ENCODE assay signal across 25 cellular contexts in genomic region chr20:19269737-19270325, GRCh38. TPM values are rescaled to one million over a fixed set of nuclear protein-coding genes. Genes with fewer than 3 reads are reported as not detected.
A peak's percentile ranks its signal among the peaks of the same experiment; 100 is the strongest.
DNase-seq lines count a peak whose midpoint lies in the region; ATAC-seq, FAIRE-seq and TF ChIP-seq lines count a peak whose summit lies in the region.
"Had no signal": no experiment of that assay in that cellular context is flagged by ENCODE, and none has a peak within 500 bp of the region (broad histone marks: within the 10 kb centered on the region; RNA-seq: fewer than 3 reads in every experiment).

No MANE protein-coding gene starts in this region.

- H3K9ac ChIP-seq in HepG2 (ENCODE audit: insufficient read depth, low read depth, low read length) (no peak overlapping the region), astrocyte (ENCODE audit: low read length) (no peak overlapping the region), neural progenitor cell (no peak overlapping the region)

- H3K27ac Mint-ChIP-seq in astrocyte (ENCODE audit: unreplicated experiment), result no peak overlapping the region
- no peak overlapping the region for H3K27ac Mint-ChIP-seq in neural progenitor cell
- no peak overlapping the region for H3K27ac Mint-ChIP-seq in WTC11
- H3K27ac Mint-ChIP-seq: activated CD8-positive, alpha-beta T cell treated with anti-CD3 and anti-CD28 coated beads, Interleukin-2, amount 10 ng/mL, durations not matched to agents 7 days and 5 days; activated T-cell treated with anti-CD3 and anti-CD28 coated beads, Interleukin-2, amount 50 U/mL, for 24 hours; naive thymus-derived CD4-positive, alpha-beta T cell; stimulated activated naive CD8-positive, alpha-beta T cell treated with anti-CD3 and anti-CD28 coated beads, Interleukin-15, amount 100 ng/mL, for 72 hours had no signal

- H3K79me2 ChIP-seq in HepG2 (ENCODE audit: insufficient read depth, low read length), result no peaks in the 10 kb centered on the region
- H3K79me2 ChIP-seq in astrocyte (ENCODE audit: insufficient read depth, low read length), result no peaks in the 10 kb centered on the region
- no peaks in the 10 kb centered on the region for H3K79me2 ChIP-seq in neural progenitor cell (ENCODE audit: low read depth)

- no peak overlapping the region for H3K4me3 ChIP-seq in HepG2 (replicated peaks in 1 of 3; ENCODE audit: insufficient read depth in 1 of 3, low read depth in 2 of 3, low read length in 3 of 3)
- H3K4me3 ChIP-seq in right lobe of liver, result no peak overlapping the region
- H3K4me3 ChIP-seq in astrocyte (ENCODE audit: insufficient read depth, low read depth, low read length), result no peak overlapping the region
- H3K4me3 ChIP-seq in neural progenitor cell, result no peak overlapping the region
- H3K4me3 ChIP-seq in tibial artery, result no peak overlapping the region
- H3K4me3 ChIP-seq: A549, ovary, right atrium auricular region, transverse colon had no signal

- FAIRE-seq in HepG2 (lab: Jason Lieb, UNC) (no peak), astrocyte (lab: Jason Lieb, UNC) (peak; percentile 37)
- FAIRE-seq: A549, G401.6, TTC549 had no signal

- 12% methylated on average over 8 of the region's 8 CpGs for WGBS in HepG2 (ENCODE audit: low lambda C conversion rate)
- 46% methylated on average over 7 of the region's 8 CpGs for WGBS in right lobe of liver (ENCODE audit: insufficient coverage, low coverage, low lambda C conversion rate, missing lambda C conversion rate)

- DNase-seq in HepG2 (ENCODE audit: low spot score) (no peak), right lobe of liver (no peak), astrocyte (ENCODE audit: low read depth) (peak; percentile 3), fibroblast of peridontal ligament (ENCODE audit: extremely low read depth) (peak; percentile 85), HUDEP-2 (lab: John Stamatoyannopoulos, UW; ENCODE audit: unreplicated experiment in 76 of 76) (no peak), neural progenitor cell (ENCODE audit: low spot score) (no peak), WTC11 (ENCODE audit: low spot score) (no peak), tibial artery (no peak)
- DNase-seq: activated CD4-positive, alpha-beta T cell treated with anti-CD3 and anti-CD28 coated beads for 1 hour; activated CD8-positive, alpha-beta T cell treated with anti-CD3 and anti-CD28 coated beads, Interleukin-2, amount 10 ng/mL, durations not matched to agents 7 days and 5 days; activated T-cell treated with anti-CD3 and anti-CD28 coated beads, Interleukin-2, amount 50 U/mL, for 24 hours; effector CD8-positive, alpha-beta T cell; Kasumi-1; naive thymus-derived CD4-positive, alpha-beta T cell; NCI-H2029; NCI-H774; OCI-M1; ovary; SHP77 treated with DMSO at 0.1 percent for 48 hours; stimulated activated naive CD8-positive, alpha-beta T cell treated with anti-CD3 and anti-CD28 coated beads, Interleukin-15, amount 100 ng/mL, for 72 hours; transverse colon had no signal

- no peak overlapping the region for H3K4me3 Mint-ChIP-seq in astrocyte (ENCODE audit: unreplicated experiment)
- H3K4me3 Mint-ChIP-seq in neural progenitor cell, result no peak overlapping the region
- H3K4me3 Mint-ChIP-seq in WTC11, result no peak overlapping the region
- H3K4me3 Mint-ChIP-seq: activated CD8-positive, alpha-beta T cell treated with anti-CD3 and anti-CD28 coated beads, Interleukin-2, amount 10 ng/mL, durations not matched to agents 7 days and 5 days; activated T-cell treated with anti-CD3 and anti-CD28 coated beads, Interleukin-2, amount 50 U/mL, for 24 hours; naive thymus-derived CD4-positive, alpha-beta T cell; stimulated activated naive CD8-positive, alpha-beta T cell treated with anti-CD3 and anti-CD28 coated beads, Interleukin-15, amount 100 ng/mL, for 72 hours had no signal

- peaks cover 7% of the 10 kb centered on the region for H3K4me1 Mint-ChIP-seq in astrocyte (ENCODE audit: low read depth, unreplicated experiment)
- peaks cover 7% of the 10 kb centered on the region for H3K4me1 Mint-ChIP-seq in neural progenitor cell
- peaks cover 22% of the 10 kb centered on the region for H3K4me1 Mint-ChIP-seq in WTC11
- H3K4me1 Mint-ChIP-seq: stimulated activated naive CD8-positive, alpha-beta T cell treated with anti-CD3 and anti-CD28 coated beads, Interleukin-15, amount 100 ng/mL, for 72 hours had no signal

- POLR2A ChIA-PET in HepG2 (lab: Yijun Ruan, JAX) (no interaction called here), WTC11 (lab: Charles Lee) (no interaction called here)

- H3K36me3 Mint-ChIP-seq in astrocyte (ENCODE audit: low read depth, unreplicated experiment), result no peaks in the 10 kb centered on the region
- H3K36me3 Mint-ChIP-seq in neural progenitor cell, result no peaks in the 10 kb centered on the region
- H3K36me3 Mint-ChIP-seq in WTC11, result no peaks in the 10 kb centered on the region
- H3K36me3 Mint-ChIP-seq: naive thymus-derived CD4-positive, alpha-beta T cell had no signal

- TF ChIP-seq RAD21 in HepG2 (CRISPR knock-in tag; IDR thresholded peaks at IDR 0.05), result no peak

- H3K27me3 ChIP-seq in HepG2 (ENCODE audit: control insufficient read depth in 1 of 2, insufficient read depth in 2 of 2, low read length in 2 of 2) (0 out of 5 replicates have a peak, but pooled peaks cover 0 to 2% of the 10 kb centered on the region in 2 experiments), right lobe of liver (no peaks in the 10 kb centered on the region), astrocyte (ENCODE audit: insufficient read depth, low read length) (no peaks in the 10 kb centered on the region), neural progenitor cell (no peaks in the 10 kb centered on the region), tibial artery (no peaks in the 10 kb centered on the region)
- H3K27me3 ChIP-seq: ovary, right atrium auricular region, transverse colon had no signal

- intact Hi-C loops in HepG2 (cut with micrococcal nuclease; ENCODE audit: unreplicated experiment) (no loop called here), right lobe of liver (cut with DNase I) (no loop called here), tibial artery (cut with DNase I; ENCODE audit: low total_unique reads) (no loop called here)

- TF ChIP-seq POLR2A in HepG2 (IDR thresholded peaks at IDR 0.05; ENCODE audit: insufficient read depth in 1 of 2, low read depth in 2 of 2, low read length in 2 of 2) (no peak), right lobe of liver (IDR thresholded peaks at IDR 0.05) (no peak)

- TF ChIP-seq EP300 in HepG2 (IDR thresholded peaks at IDR 0.05; ENCODE audit: low read depth in 2 of 2, low read length in 2 of 2), result no peak
- no peak for TF ChIP-seq EP300 in HepG2 (CRISPR knock-in tag; IDR thresholded peaks at IDR 0.05; ENCODE audit: borderline replicate concordance)

- no peak overlapping the region for H3K27ac ChIP-seq in HepG2 (ENCODE audit: extremely low read length, insufficient read depth, low read length)
- H3K27ac ChIP-seq in right lobe of liver, result no peak overlapping the region
- H3K27ac ChIP-seq in astrocyte (ENCODE audit: low read depth, low read length), result no peak overlapping the region
- H3K27ac ChIP-seq in neural progenitor cell, result no peak overlapping the region
- H3K27ac ChIP-seq in tibial artery, result no peak overlapping the region
- H3K27ac ChIP-seq: A549, ovary, right atrium auricular region, transverse colon had no signal

- H3K9me3 ChIP-seq in HepG2 (ENCODE audit: low read length), result no peaks in the 10 kb centered on the region
- no peaks in the 10 kb centered on the region for H3K9me3 ChIP-seq in right lobe of liver
- no peaks in the 10 kb centered on the region for H3K9me3 ChIP-seq in astrocyte (ENCODE audit: insufficient read depth, low read depth, low read length)
- H3K9me3 ChIP-seq in neural progenitor cell (ENCODE audit: low read depth), result no peaks in the 10 kb centered on the region
- H3K9me3 ChIP-seq in tibial artery, result no peaks in the 10 kb centered on the region
- H3K9me3 ChIP-seq: A549, ovary, right atrium auricular region, transverse colon had no signal

- no peak overlapping the region for H3K4me2 ChIP-seq in HepG2 (ENCODE audit: low read depth, low read length)
- peak overlapping the region; percentile 40 for H3K4me2 ChIP-seq in astrocyte (ENCODE audit: low read length)
- H3K4me2 ChIP-seq in neural progenitor cell, result no peak overlapping the region
- H3K4me2 ChIP-seq: A549 had no signal

- H3K9me3 Mint-ChIP-seq in astrocyte (ENCODE audit: unreplicated experiment), result no peaks in the 10 kb centered on the region
- H3K9me3 Mint-ChIP-seq in neural progenitor cell, result no peaks in the 10 kb centered on the region
- no peaks in the 10 kb centered on the region; the same call in 1 of the 2 replicates for H3K9me3 Mint-ChIP-seq in WTC11
- H3K9me3 Mint-ChIP-seq: activated T-cell treated with anti-CD3 and anti-CD28 coated beads, Interleukin-2, amount 50 U/mL, for 24 hours; stimulated activated naive CD8-positive, alpha-beta T cell treated with anti-CD3 and anti-CD28 coated beads, Interleukin-15, amount 100 ng/mL, for 72 hours had no signal

- no peaks in the 10 kb centered on the region for H3F3A ChIP-seq in neural progenitor cell (ENCODE audit: low read depth)

- no peaks in the 10 kb centered on the region for H3K4me1 ChIP-seq in HepG2 (ENCODE audit: insufficient read depth, low read length)
- no peaks in the 10 kb centered on the region for H3K4me1 ChIP-seq in right lobe of liver
- no peaks in the 10 kb centered on the region for H3K4me1 ChIP-seq in astrocyte (ENCODE audit: insufficient read depth, low read length)
- H3K4me1 ChIP-seq in neural progenitor cell, result no peaks in the 10 kb centered on the region
- H3K4me1 ChIP-seq in tibial artery, result peaks cover 0 to 9% (median 4%) of the 10 kb centered on the region in 4 donors
- H3K4me1 ChIP-seq: A549 had no signal

- TF ChIP-seq CTCF in HepG2 (CRISPR knock-in tag; IDR thresholded peaks at IDR 0.05) (no peak), right lobe of liver (IDR thresholded peaks at IDR 0.05) (no peak), astrocyte (IDR thresholded peaks at IDR 0.05; ENCODE audit: insufficient read depth, low read depth, low read length) (no peak), neural progenitor cell (IDR thresholded peaks at IDR 0.05) (no peak), WTC11 (IDR thresholded peaks at IDR 0.05) (no peak), tibial artery (IDR thresholded peaks at IDR 0.05) (no peak)

- in situ Hi-C loops in HepG2 (cut with HindIII; ENCODE audit: extremely low pct_ligation_motif_present, low pct_unique_long_range_greater_than_20kb), result no loop called here

- ATAC-seq in HepG2 (no peak), right lobe of liver (no peak), WTC11 (no peak)
- ATAC-seq: A549; activated CD8-positive, alpha-beta T cell treated with anti-CD3 and anti-CD28 coated beads, Interleukin-2, amount 10 ng/mL, durations not matched to agents 7 days and 5 days; naive thymus-derived CD4-positive, alpha-beta T cell; stimulated activated naive CD8-positive, alpha-beta T cell treated with anti-CD3 and anti-CD28 coated beads, Interleukin-15, amount 100 ng/mL, for 72 hours had no signal

- H2AFZ ChIP-seq in HepG2 (ENCODE audit: low read length) (no peak overlapping the region), astrocyte (ENCODE audit: low read depth, low read length) (no peak overlapping the region), neural progenitor cell (replicated peaks) (no peak overlapping the region)

- no peaks in the 10 kb centered on the region for H4K20me1 ChIP-seq in HepG2 (ENCODE audit: insufficient read depth, low read length)
- H4K20me1 ChIP-seq in astrocyte (ENCODE audit: insufficient read depth, low read length), result no peaks in the 10 kb centered on the region
- H4K20me1 ChIP-seq in neural progenitor cell (ENCODE audit: low read depth), result no peaks in the 10 kb centered on the region

- H3K27me3 Mint-ChIP-seq in astrocyte (ENCODE audit: low read depth, unreplicated experiment) (peaks cover 10% of the 10 kb centered on the region), neural progenitor cell (ENCODE audit: insufficient read depth, low read depth) (peaks cover 6% of the 10 kb centered on the region), WTC11 (ENCODE audit: low read depth) (no peaks in the 10 kb centered on the region)
- H3K27me3 Mint-ChIP-seq: activated T-cell treated with anti-CD3 and anti-CD28 coated beads, Interleukin-2, amount 50 U/mL, for 24 hours had no signal

- CTCF ChIA-PET in HepG2 (lab: Yijun Ruan, JAX; ENCODE audit: low intra/inter-chr PET ratio, low total read pairs) (no interaction called here), WTC11 (lab: Charles Lee) (no interaction called here)

- H3K36me3 ChIP-seq in HepG2 (replicated peaks in 1 of 2; ENCODE audit: control insufficient read depth in 1 of 2, insufficient read depth in 2 of 2, low read length in 2 of 2), result no peaks in the 10 kb centered on the region
- H3K36me3 ChIP-seq in right lobe of liver, result no peaks in the 10 kb centered on the region
- H3K36me3 ChIP-seq in astrocyte (ENCODE audit: insufficient read depth, low read length), result no peaks in the 10 kb centered on the region
- no peaks in the 10 kb centered on the region for H3K36me3 ChIP-seq in neural progenitor cell
- H3K36me3 ChIP-seq in tibial artery, result no peaks in the 10 kb centered on the region
- H3K36me3 ChIP-seq: ovary, right atrium auricular region, transverse colon had no signal

- BruUV-seq in HepG2 (replicated peaks; lab: Mats Ljungman, UMichigan), result no TSS peak

RNA-seq across cellular contexts. Expression of gene SLC24A3, which starts 57.4 kb away (rescaled TPM):
- total RNA-seq in HepG2 (2016; rRNA removed; fragmentation: Illumina TruSeq; extraction: Trizol), result not detected in 2 replicates
- not detected in 2 replicates for total RNA-seq in HepG2 (2016; cell fraction: cytosol; rRNA removed; fragmentation: Illumina TruSeq; extraction: Trizol; ENCODE audit: low read depth)
- not detected in 2 replicates for total RNA-seq in HepG2 (2016; cell fraction: insoluble cytoplasmic fraction; rRNA removed; fragmentation: Illumina TruSeq; extraction: Trizol)
- not detected in 2 replicates for total RNA-seq in HepG2 (2016; cell fraction: membrane; rRNA removed; fragmentation: Illumina TruSeq; extraction: Trizol)
- not detected in 2 replicates for total RNA-seq in HepG2 (2016; cell fraction: nucleus; rRNA removed; fragmentation: Illumina TruSeq; extraction: Trizol)
- 0.01 TPM in 1 of 2 replicates, not detected in the other for polyA plus RNA-seq in HepG2 (2011; rRNA removed)
- polyA plus RNA-seq in HepG2 (2011; cell fraction: cytosol; rRNA removed), result 0.01 TPM in 1 of 2 replicates, not detected in the other
- not detected in 2 replicates for polyA plus RNA-seq in HepG2 (2011; cell fraction: nucleus; rRNA removed)
- polyA plus RNA-seq in HepG2 (2012), result 0.03 TPM in 1 of 2 replicates, not detected in the other
- not detected in 2 replicates for polyA plus RNA-seq in HepG2 (2016; cell fraction: cytosol; fragmentation: Illumina TruSeq; extraction: Trizol; ENCODE audit: low read depth)
- polyA plus RNA-seq in HepG2 (2016; cell fraction: insoluble cytoplasmic fraction; fragmentation: Illumina TruSeq; extraction: Trizol; ENCODE audit: low read depth), result not detected in 2 replicates
- not detected in 2 replicates for polyA plus RNA-seq in HepG2 (2016; cell fraction: membrane; fragmentation: Illumina TruSeq; extraction: Trizol; ENCODE audit: low read depth)
- polyA plus RNA-seq in HepG2 (2016; cell fraction: nucleus; fragmentation: Illumina TruSeq; extraction: Trizol; ENCODE audit: insufficient read depth, low read depth), result not detected in 2 replicates
- not detected in 2 replicates for polyA minus RNA-seq in HepG2 (2011; rRNA and poly(A)+ RNA removed; ENCODE audit: low replicate concordance)
- polyA minus RNA-seq in HepG2 (2011; cell fraction: cytosol; rRNA and poly(A)+ RNA removed), result not detected in 2 replicates
- polyA minus RNA-seq in HepG2 (2011; cell fraction: nucleus; rRNA and poly(A)+ RNA removed), result not detected in 2 replicates
- total RNA-seq in right lobe of liver, result under 1 TPM; 0.06 to 0.49 (median 0.27) TPM
- 0.65 and 0.79 TPM in 2 replicates for total RNA-seq in astrocyte
- total RNA-seq in neural progenitor cell (ENCODE audit: low replicate concordance), result 0.21 and 0.31 TPM in 2 replicates
- total RNA-seq in WTC11 (2021), result 4.7 to 5.7 TPM (median 5.3 TPM) in 3 replicates
- total RNA-seq: activated CD8-positive, alpha-beta T cell treated with anti-CD3 and anti-CD28 coated beads, Interleukin-2, amount 10 ng/mL, durations not matched to agents 7 days and 5 days had no signal
- polyA plus RNA-seq: naive thymus-derived CD4-positive, alpha-beta T cell had no signal

Comparison
In these comparisons a context has a peak if more than half of its experiments do, and no peak if none do; other contexts are left out.
1. DNase-seq: peak in astrocyte (single experiment) and fibroblast of peridontal ligament (single experiment); none in HepG2 (single experiment), right lobe of liver (0 of 3), HUDEP-2 (0 of 76), neural progenitor cell (single experiment), WTC11 (single experiment) and tibial artery (0 of 2).